Comparison of ENCODE assay signal across 16 cellular contexts in genomic region chr2:132582360-132582759, GRCh38.
DNase-seq lines count a peak whose midpoint lies in the region; ATAC-seq lines count a peak whose summit lies in the region.
"Had no signal": no experiment of that assay in that cellular context is flagged by ENCODE, and none has a peak within 500 bp of the region (broad histone marks: within the 10 kb centered on the region; RNA-seq: fewer than 3 reads in every experiment).

No MANE protein-coding gene starts in this region.

- peak; percentile 24 for ATAC-seq in stimulated activated memory B cell treated with anti-CD40 and anti-IgM and Interleukin-4, amounts not matched to agents 10 μg/mL and 1 μg/mL and 100 μg/mL, for 72 hours
- ATAC-seq in GM19324 (IDR thresholded peaks at IDR 0.05; ENCODE audit: low FRiP score, unreplicated experiment), result no peak
- ATAC-seq: activated naive CD8-positive, alpha-beta T cell treated with anti-CD3 and anti-CD28 coated beads, Interleukin-2, amount 50 U/mL, for 24 hours; heart right ventricle; K562; left ventricle myocardium superior had no signal

- H3K27ac Mint-ChIP-seq in stimulated activated memory B cell treated with anti-CD40 and anti-IgM and Interleukin-4, amounts not matched to agents 10 μg/mL and 1 μg/mL and 100 μg/mL, for 72 hours, result no peak overlapping the region
- H3K27ac Mint-ChIP-seq: activated naive CD8-positive, alpha-beta T cell treated with anti-CD3 and anti-CD28 coated beads, Interleukin-2, amount 50 U/mL, for 24 hours had no signal

- no peak overlapping the region for H3K4me3 Mint-ChIP-seq in stimulated activated memory B cell treated with anti-CD40 and anti-IgM and Interleukin-4, amounts not matched to agents 10 μg/mL and 1 μg/mL and 100 μg/mL, for 72 hours
- H3K4me3 Mint-ChIP-seq: activated naive CD8-positive, alpha-beta T cell treated with anti-CD3 and anti-CD28 coated beads, Interleukin-2, amount 50 U/mL, for 24 hours had no signal

- no peaks in the 10 kb centered on the region for H3K36me3 Mint-ChIP-seq in stimulated activated memory B cell treated with anti-CD40 and anti-IgM and Interleukin-4, amounts not matched to agents 10 μg/mL and 1 μg/mL and 100 μg/mL, for 72 hours

- DNase-seq in NCI-H510A (lab: John Stamatoyannopoulos, UW) (peak; percentile 87), NCI-H510A treated with DMSO at 0.1 percent for 48 hours (lab: John Stamatoyannopoulos, UW) (no peak), NCI-H774 (lab: John Stamatoyannopoulos, UW) (peak; percentile 87), fibroblast of peridontal ligament (ENCODE audit: extremely low read depth) (peak; percentile 74), SKM-1 treated with dmso at 0.1 percent for 144 hours (lab: John Stamatoyannopoulos, UW; ENCODE audit: unreplicated experiment) (no peak), kidney glomerular epithelial cell (lab: John Stamatoyannopoulos, UW) (no peak)
- DNase-seq: activated naive CD8-positive, alpha-beta T cell treated with anti-CD3 and anti-CD28 coated beads, Interleukin-2, amount 50 U/mL, for 24 hours; effector memory CD4-positive, alpha-beta T cell; heart right ventricle; left ventricle myocardium superior; NCI-H2227 treated with DMSO at 0.1 percent for 48 hours; occipital lobe; SIG-M5 had no signal

- H3K4me1 Mint-ChIP-seq in stimulated activated memory B cell treated with anti-CD40 and anti-IgM and Interleukin-4, amounts not matched to agents 10 μg/mL and 1 μg/mL and 100 μg/mL, for 72 hours, result peaks cover 6% of the 10 kb centered on the region
- H3K4me1 Mint-ChIP-seq: activated naive CD8-positive, alpha-beta T cell treated with anti-CD3 and anti-CD28 coated beads, Interleukin-2, amount 50 U/mL, for 24 hours had no signal

- H3K27me3 Mint-ChIP-seq in stimulated activated memory B cell treated with anti-CD40 and anti-IgM and Interleukin-4, amounts not matched to agents 10 μg/mL and 1 μg/mL and 100 μg/mL, for 72 hours, result peaks cover 20% of the 10 kb centered on the region
- H3K27me3 Mint-ChIP-seq: activated naive CD8-positive, alpha-beta T cell treated with anti-CD3 and anti-CD28 coated beads, Interleukin-2, amount 50 U/mL, for 24 hours had no signal

- H3K9me3 Mint-ChIP-seq in stimulated activated memory B cell treated with anti-CD40 and anti-IgM and Interleukin-4, amounts not matched to agents 10 μg/mL and 1 μg/mL and 100 μg/mL, for 72 hours, result no peaks in the 10 kb centered on the region
- H3K9me3 Mint-ChIP-seq: activated naive CD8-positive, alpha-beta T cell treated with anti-CD3 and anti-CD28 coated beads, Interleukin-2, amount 50 U/mL, for 24 hours had no signal

Comparison
In these comparisons a context has a peak if more than half of its experiments do, and no peak if none do; other contexts are left out.
1. DNase-seq: peak in NCI-H510A (single experiment), NCI-H774 (single experiment) and fibroblast of peridontal ligament (single experiment); none in NCI-H510A treated with DMSO at 0.1 percent for 48 hours (single experiment), SKM-1 treated with dmso at 0.1 percent for 144 hours (single experiment) and kidney glomerular epithelial cell (single experiment).